Comparison of ENCODE assay signal across 14 cellular contexts in the genomic region with DNA sequence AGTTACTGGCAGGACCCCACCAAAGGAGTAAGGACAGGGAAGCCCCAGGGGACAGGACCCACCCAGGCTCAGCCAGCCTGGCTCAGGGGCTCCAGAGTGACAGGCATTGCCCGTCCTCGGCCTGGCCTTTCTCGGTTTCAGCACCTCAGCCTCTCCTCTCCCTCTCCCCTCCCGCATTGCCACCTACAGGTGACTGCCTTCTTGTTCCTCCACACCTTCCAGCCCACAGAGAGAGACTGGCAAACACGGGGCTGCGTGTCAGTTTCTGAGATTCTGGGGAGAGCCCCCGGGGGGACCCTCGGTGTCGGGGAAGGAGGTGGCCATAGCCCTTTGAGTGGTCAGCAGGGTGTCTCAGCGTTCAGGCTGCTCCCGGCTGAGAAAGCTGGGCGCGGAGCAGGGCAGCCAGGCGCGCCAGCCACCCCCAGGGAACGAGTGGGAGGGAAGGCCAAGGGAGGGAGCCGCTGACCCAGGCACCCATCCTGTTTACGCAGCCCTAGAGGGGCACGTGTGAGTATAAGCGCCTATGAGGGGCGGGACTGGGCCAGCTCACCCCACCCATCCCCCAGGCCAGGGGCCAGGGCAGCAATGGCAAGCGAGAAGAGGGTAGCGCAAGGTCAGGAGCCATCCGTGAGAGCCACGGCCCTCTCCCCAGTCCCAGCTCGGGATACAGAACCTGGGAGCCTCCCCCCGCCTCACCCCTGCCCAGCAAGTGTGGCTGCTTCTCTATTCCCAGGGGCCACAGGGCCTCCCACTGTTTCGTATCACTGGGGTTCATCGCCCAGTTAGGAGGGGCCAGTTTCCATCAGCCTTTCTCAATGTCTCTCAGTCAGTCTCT. TPM values are rescaled to one million over a fixed set of nuclear protein-coding genes. Genes with fewer than 3 reads are reported as not detected.
A peak's percentile ranks its signal among the peaks of the same experiment; 100 is the strongest.
DNase-seq lines count a peak whose midpoint lies in the region; ATAC-seq and TF ChIP-seq lines count a peak whose summit lies in the region.
"Had no signal": no experiment of that assay in that cellular context is flagged by ENCODE, and none has a peak within 500 bp of the region (broad histone marks: within the 10 kb centered on the region; RNA-seq: fewer than 3 reads in every experiment).

No MANE protein-coding gene starts in this region.

- no peak overlapping the region for H3K4me3 Mint-ChIP-seq in activated naive CD8-positive, alpha-beta T cell treated with anti-CD3 and anti-CD28 coated beads, Interleukin-2, amount 10 ng/mL, durations not matched to agents 7 days and 5 days
- no peak overlapping the region for H3K4me3 Mint-ChIP-seq in activated naive CD8-positive, alpha-beta T cell treated with anti-CD3 and anti-CD28 coated beads, Interleukin-2, amount 50 U/mL, for 24 hours

- no peak overlapping the region for H3K27ac ChIP-seq in upper lobe of left lung
- H3K27ac ChIP-seq: KMS-11 had no signal

- DNase-seq in activated naive CD8-positive, alpha-beta T cell treated with anti-CD3 and anti-CD28 coated beads, Interleukin-2, amount 10 ng/mL, durations not matched to agents 7 days and 5 days: no peak
- DNase-seq in activated naive CD8-positive, alpha-beta T cell treated with anti-CD3 and anti-CD28 coated beads, Interleukin-2, amount 50 U/mL, for 24 hours: no peak
- DNase-seq in amniotic epithelial cell (ENCODE audit: low read depth): peak; percentile 64
- DNase-seq in upper lobe of left lung: peak; percentile 27 to 65
- no peak for DNase-seq in NCI-H345 treated with DMSO at 0.1 percent for 48 hours (lab: John Stamatoyannopoulos, UW; ENCODE audit: unreplicated experiment)
- no peak for DNase-seq in NCI-H1048 (lab: John Stamatoyannopoulos, UW)
- DNase-seq: amygdala, midbrain, small intestine, SW 1271 had no signal

- no peaks in the 10 kb centered on the region for H3K9me3 Mint-ChIP-seq in activated naive CD8-positive, alpha-beta T cell treated with anti-CD3 and anti-CD28 coated beads, Interleukin-2, amount 10 ng/mL, durations not matched to agents 7 days and 5 days
- no peaks in the 10 kb centered on the region for H3K9me3 Mint-ChIP-seq in activated naive CD8-positive, alpha-beta T cell treated with anti-CD3 and anti-CD28 coated beads, Interleukin-2, amount 50 U/mL, for 24 hours

- no peaks in the 10 kb centered on the region for H3K36me3 ChIP-seq in iPS-15b (ENCODE audit: control insufficient read depth, insufficient read depth, low read length)
- no peaks in the 10 kb centered on the region for H3K36me3 ChIP-seq in upper lobe of left lung

- no peaks in the 10 kb centered on the region for H3K9me3 ChIP-seq in iPS-15b (ENCODE audit: control insufficient read depth, insufficient read depth, low read length)
- H3K9me3 ChIP-seq in upper lobe of left lung: no peaks in the 10 kb centered on the region

- peak in 1 of 6 experiments; percentile 11 for TF ChIP-seq CTCF in upper lobe of left lung (IDR thresholded peaks at IDR 0.05)

- peaks cover 4% of the 10 kb centered on the region for H3K4me1 ChIP-seq in iPS-15b (ENCODE audit: control insufficient read depth, insufficient read depth, low read length)
- H3K4me1 ChIP-seq in upper lobe of left lung: peaks cover 7 to 24% (median 11%) of the 10 kb centered on the region in 4 donors

- H3K27me3 ChIP-seq in iPS-15b (ENCODE audit: control insufficient read depth, insufficient read depth, low read length) (peaks cover 8% of the 10 kb centered on the region), upper lobe of left lung (no peaks in the 10 kb centered on the region)

- TF ChIP-seq POLR2A in upper lobe of left lung (IDR thresholded peaks at IDR 0.05): no peak

- peak overlapping the region; percentile 58 for H3K4me3 ChIP-seq in iPS-15b (ENCODE audit: low read depth, low read length)
- no peak overlapping the region for H3K4me3 ChIP-seq in upper lobe of left lung

- WGBS in upper lobe of left lung, 2 donors: 23 to 25% methylated on average over 21 to 29 of the region's 29 CpGs

- peak; percentile 7 for ATAC-seq in activated naive CD8-positive, alpha-beta T cell treated with anti-CD3 and anti-CD28 coated beads, Interleukin-2, amount 10 ng/mL, durations not matched to agents 7 days and 5 days (ENCODE audit: low read depth)
- no peak for ATAC-seq in activated naive CD8-positive, alpha-beta T cell treated with anti-CD3 and anti-CD28 coated beads, Interleukin-2, amount 50 U/mL, for 24 hours
- no peak for ATAC-seq in upper lobe of left lung (ENCODE audit: low FRiP score in 2 of 2)
- no peak for ATAC-seq in GM18858 (IDR thresholded peaks at IDR 0.05; ENCODE audit: unreplicated experiment)

- POLR2A ChIA-PET in activated naive CD8-positive, alpha-beta T cell treated with anti-CD3 and anti-CD28 coated beads, Interleukin-2, amount 10 ng/mL, durations not matched to agents 7 days and 5 days (lab: Charles Lee): no interaction called here

- H3K27ac Mint-ChIP-seq in activated naive CD8-positive, alpha-beta T cell treated with anti-CD3 and anti-CD28 coated beads, Interleukin-2, amount 10 ng/mL, durations not matched to agents 7 days and 5 days: no peak overlapping the region
- no peak overlapping the region for H3K27ac Mint-ChIP-seq in activated naive CD8-positive, alpha-beta T cell treated with anti-CD3 and anti-CD28 coated beads, Interleukin-2, amount 50 U/mL, for 24 hours

- no peaks in the 10 kb centered on the region for H3K36me3 Mint-ChIP-seq in activated naive CD8-positive, alpha-beta T cell treated with anti-CD3 and anti-CD28 coated beads, Interleukin-2, amount 10 ng/mL, durations not matched to agents 7 days and 5 days
- no peaks in the 10 kb centered on the region for H3K36me3 Mint-ChIP-seq in activated naive CD8-positive, alpha-beta T cell treated with anti-CD3 and anti-CD28 coated beads, Interleukin-2, amount 50 U/mL, for 24 hours (ENCODE audit: low read depth)

- TF ChIP-seq EP300 in upper lobe of left lung (IDR thresholded peaks at IDR 0.05): no peak

- peaks cover 6% of the 10 kb centered on the region for H3K4me1 Mint-ChIP-seq in activated naive CD8-positive, alpha-beta T cell treated with anti-CD3 and anti-CD28 coated beads, Interleukin-2, amount 10 ng/mL, durations not matched to agents 7 days and 5 days
- H3K4me1 Mint-ChIP-seq in activated naive CD8-positive, alpha-beta T cell treated with anti-CD3 and anti-CD28 coated beads, Interleukin-2, amount 50 U/mL, for 24 hours: peaks cover 12% of the 10 kb centered on the region

- peak overlapping the region; percentile 32 for H3K9ac ChIP-seq in iPS-15b (ENCODE audit: low read depth, low read length)
- H3K9ac ChIP-seq: KMS-11 had no signal

- H3K27me3 Mint-ChIP-seq in activated naive CD8-positive, alpha-beta T cell treated with anti-CD3 and anti-CD28 coated beads, Interleukin-2, amount 10 ng/mL, durations not matched to agents 7 days and 5 days: peaks cover 28% of the 10 kb centered on the region
- H3K27me3 Mint-ChIP-seq in activated naive CD8-positive, alpha-beta T cell treated with anti-CD3 and anti-CD28 coated beads, Interleukin-2, amount 50 U/mL, for 24 hours: peaks cover 43% of the 10 kb centered on the region

RNA-seq across cellular contexts. Expression of gene DMKN, which starts 0.7 kb away (rescaled TPM):
- total RNA-seq in activated naive CD8-positive, alpha-beta T cell treated with anti-CD3 and anti-CD28 coated beads, Interleukin-2, amount 10 ng/mL, durations not matched to agents 7 days and 5 days: 1 to 10 TPM; 2.5 to 3.5 TPM
- total RNA-seq in upper lobe of left lung: 100 to 1,000 TPM in 3 of 6 donors, 10 to 100 TPM in 3; 64.9 to 127 (median 101) TPM

RNA-seq across cellular contexts. Expression of gene SBSN, which starts 13.9 kb away (rescaled TPM):
- not detected for total RNA-seq in activated naive CD8-positive, alpha-beta T cell treated with anti-CD3 and anti-CD28 coated beads, Interleukin-2, amount 10 ng/mL, durations not matched to agents 7 days and 5 days
- total RNA-seq in upper lobe of left lung: not detected
- total RNA-seq: activated CD8-positive, alpha-beta memory T cell treated with anti-CD3 and anti-CD28 coated beads for 36 hours had no signal

RNA-seq across cellular contexts. Expression of gene GAPDHS, which starts 19.1 kb away (rescaled TPM):
- total RNA-seq in activated naive CD8-positive, alpha-beta T cell treated with anti-CD3 and anti-CD28 coated beads, Interleukin-2, amount 10 ng/mL, durations not matched to agents 7 days and 5 days: not detected
- not detected for total RNA-seq in upper lobe of left lung
- total RNA-seq: activated CD8-positive, alpha-beta memory T cell treated with anti-CD3 and anti-CD28 coated beads for 36 hours had no signal

RNA-seq across cellular contexts. Expression of gene KRTDAP, which starts 23.9 kb away (rescaled TPM):
- not detected for total RNA-seq in activated naive CD8-positive, alpha-beta T cell treated with anti-CD3 and anti-CD28 coated beads, Interleukin-2, amount 10 ng/mL, durations not matched to agents 7 days and 5 days
- under 1 TPM in 1 of 6 donors, not detected in 5; 0.61 TPM for total RNA-seq in upper lobe of left lung
- total RNA-seq: activated CD8-positive, alpha-beta memory T cell treated with anti-CD3 and anti-CD28 coated beads for 36 hours had no signal

RNA-seq across cellular contexts. Expression of gene TMEM147, which starts 31.2 kb away (rescaled TPM):
- 10 to 100 TPM; 37.2 to 38.2 TPM for total RNA-seq in activated naive CD8-positive, alpha-beta T cell treated with anti-CD3 and anti-CD28 coated beads, Interleukin-2, amount 10 ng/mL, durations not matched to agents 7 days and 5 days
- total RNA-seq in upper lobe of left lung: 10 to 100 TPM; 25.1 to 94.2 (median 71.2) TPM

Comparison
In these comparisons a context has a peak if more than half of its experiments do, and no peak if none do; other contexts are left out.
1. DNase-seq: peak in amniotic epithelial cell (single experiment) and upper lobe of left lung (2 of 2); none in activated naive CD8-positive, alpha-beta T cell treated with anti-CD3 and anti-CD28 coated beads, Interleukin-2, amount 10 ng/mL, durations not matched to agents 7 days and 5 days (single experiment), activated naive CD8-positive, alpha-beta T cell treated with anti-CD3 and anti-CD28 coated beads, Interleukin-2, amount 50 U/mL, for 24 hours (single experiment), NCI-H345 treated with DMSO at 0.1 percent for 48 hours (single experiment) and NCI-H1048 (single experiment).
2. RNA of gene DMKN, which starts 0.7 kb away (total RNA-seq): 64.9 to 127 TPM in upper lobe of left lung; 2.5 to 3.5 TPM in activated naive CD8-positive, alpha-beta T cell treated with anti-CD3 and anti-CD28 coated beads, Interleukin-2, amount 10 ng/mL, durations not matched to agents 7 days and 5 days; every median in the first group is over 10 times any median in the second.